In the genomic region with DNA sequence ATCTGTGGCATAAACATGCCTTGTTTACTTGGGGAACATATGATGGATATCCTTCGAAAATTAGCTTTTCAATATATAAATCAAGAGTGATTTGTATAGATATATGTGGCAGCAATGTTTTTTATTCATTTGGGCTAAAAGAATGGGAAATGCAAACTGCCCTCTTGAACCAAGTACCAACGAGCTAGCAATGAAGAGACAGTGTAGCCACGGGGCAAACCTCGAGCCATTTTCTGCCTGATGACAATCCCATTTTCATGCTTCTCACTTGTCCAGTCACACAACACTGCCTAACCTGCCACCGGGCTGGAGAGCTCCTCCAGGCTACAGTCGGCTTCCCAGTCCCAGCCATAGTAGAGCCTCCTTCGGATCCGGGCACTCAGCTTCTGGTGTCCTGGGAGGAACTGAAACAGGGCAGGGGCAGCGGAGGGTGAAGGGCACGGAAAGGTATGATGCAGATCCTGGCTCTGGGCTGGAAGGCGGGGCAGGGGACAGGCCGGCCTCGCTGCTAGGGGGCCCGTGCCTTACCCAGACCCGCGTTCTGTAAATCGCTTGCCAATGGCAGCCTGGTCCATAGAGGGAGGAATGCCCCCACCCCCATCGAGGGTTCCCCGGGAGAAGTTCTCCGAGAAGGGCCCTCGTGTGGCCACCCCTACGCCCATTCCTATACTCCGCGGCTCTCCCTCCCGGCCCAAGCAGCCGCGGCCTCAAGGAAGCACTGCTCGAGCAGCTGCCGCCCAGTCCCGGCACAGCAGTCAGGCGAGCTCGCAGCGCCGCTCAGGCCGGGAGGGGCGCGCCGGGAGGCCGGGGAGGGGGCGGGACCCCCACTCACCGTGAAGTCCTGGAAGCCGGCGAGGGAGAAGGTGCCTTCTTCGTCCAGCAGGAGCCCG, we compare ENCODE assay signal across 8 cellular contexts. TPM values are rescaled to one million over a fixed set of nuclear protein-coding genes. Genes with fewer than 3 reads are reported as not detected.
DNase-seq lines count a peak whose midpoint lies in the region; ATAC-seq and TF ChIP-seq lines count a peak whose summit lies in the region.

No MANE protein-coding gene starts in this region.

- H3K9me2 ChIP-seq in neural cell (ENCODE audit: insufficient read depth, low read length), result no peaks in the 10 kb centered on the region

- TF ChIP-seq RAD21 in neural cell (conservative IDR thresholded peaks at IDR 0.05), result no peak

- H3K27ac ChIP-seq in neural cell (ENCODE audit: low read length) (peak overlapping the region; percentile 81), aorta (ENCODE audit: low read depth in 1 of 2, low read length in 2 of 2) (peak overlapping the region; percentile 75 to 88)

- peaks cover 18% of the 10 kb centered on the region for H3K79me2 ChIP-seq in neural cell (replicated peaks; ENCODE audit: insufficient read depth, low read length)

- no peaks in the 10 kb centered on the region for H4K20me1 ChIP-seq in neural cell (ENCODE audit: insufficient read depth)

- ATAC-seq in aorta (ENCODE audit: low FRiP score), result peak; percentile 54

- H3K36me3 ChIP-seq in neural cell (ENCODE audit: insufficient read depth, low read length) (peaks cover 6% of the 10 kb centered on the region), aorta (ENCODE audit: control insufficient read depth in 1 of 2, insufficient read depth in 2 of 2, low read length in 1 of 2) (peaks cover 0 to 6% of the 10 kb centered on the region in 2 donors)

- TF ChIP-seq EP300 in neural cell (conservative IDR thresholded peaks at IDR 0.05; ENCODE audit: poor library complexity, severe bottlenecking), result no peak

- H3K9me3 ChIP-seq in neural cell (ENCODE audit: low read length) (no peaks in the 10 kb centered on the region), aorta (ENCODE audit: control insufficient read depth, low read length) (no peaks in the 10 kb centered on the region)

- peak overlapping the region; percentile 69 for H2AFZ ChIP-seq in neural cell (ENCODE audit: low read depth, low read length)

- DNase-seq in NCI-H146 (lab: John Stamatoyannopoulos, UW) (peak; percentile 69), NCI-H146 treated with DMSO at 0.1 percent for 48 hours (lab: John Stamatoyannopoulos, UW; ENCODE audit: unreplicated experiment) (no peak), HEK293T (ENCODE audit: extremely low spot score) (peak; percentile 35), MV-4-11 (lab: John Stamatoyannopoulos, UW) (peak; percentile 52), fibroblast of villous mesenchyme (ENCODE audit: low read depth) (peak; percentile 28), aorta (peak; percentile 67 to 85)
- DNase-seq in activated T-cell treated with anti-CD3 and anti-CD28 coated beads, Interleukin-2, amount 50 U/mL, for 24 hours, result no peak

- H3K4me1 ChIP-seq in aorta (ENCODE audit: control insufficient read depth in 1 of 2, insufficient read depth in 2 of 2, low read length in 2 of 2), result peaks cover 0 to 3% of the 10 kb centered on the region in 2 donors

- POLR2A ChIA-PET in HEK293T (lab: Yijun Ruan, JAX), result interaction anchor here (0.6 to 2.5 kb wide), 26 partner anchors 9 to 289 kb away, joined by 3 to 25 read pairs (median 4); a partner anchor contains a TSS

- H3K4me2 ChIP-seq in neural cell (ENCODE audit: low read length), result peak overlapping the region; percentile 93

- H3K4me1 Mint-ChIP-seq in activated T-cell treated with anti-CD3 and anti-CD28 coated beads, Interleukin-2, amount 50 U/mL, for 24 hours (ENCODE audit: low read depth), result peaks cover 63% of the 10 kb centered on the region

- TF ChIP-seq CTCF in fibroblast of villous mesenchyme (IDR thresholded peaks at IDR 0.05; ENCODE audit: insufficient read depth, low read depth, low read length) (no peak), neural cell (IDR thresholded peaks at IDR 0.05; ENCODE audit: poor library complexity, severe bottlenecking) (no peak)

- peaks cover 81% of the 10 kb centered on the region for H3K36me3 Mint-ChIP-seq in activated T-cell treated with anti-CD3 and anti-CD28 coated beads, Interleukin-2, amount 50 U/mL, for 24 hours (ENCODE audit: low read depth)

- H3K4me3 ChIP-seq in fibroblast of villous mesenchyme (ENCODE audit: low read depth, low read length), result peak overlapping the region; percentile 83
- H3K4me3 ChIP-seq in neural cell (ENCODE audit: low read length), result peak overlapping the region; percentile 96
- peak overlapping the region; percentile 88 to 91 for H3K4me3 ChIP-seq in aorta (ENCODE audit: low read length in 2 of 2)

- H3K4me3 Mint-ChIP-seq in activated T-cell treated with anti-CD3 and anti-CD28 coated beads, Interleukin-2, amount 50 U/mL, for 24 hours, result peak overlapping the region; percentile 92

- peak overlapping the region; percentile 90 for H3K9ac ChIP-seq in neural cell (ENCODE audit: low read length)

- no peaks in the 10 kb centered on the region for H3K9me3 Mint-ChIP-seq in activated T-cell treated with anti-CD3 and anti-CD28 coated beads, Interleukin-2, amount 50 U/mL, for 24 hours

- peak overlapping the region; percentile 99 for H3K27ac Mint-ChIP-seq in activated T-cell treated with anti-CD3 and anti-CD28 coated beads, Interleukin-2, amount 50 U/mL, for 24 hours

- no peaks in the 10 kb centered on the region for H3K27me3 ChIP-seq in neural cell (ENCODE audit: insufficient read depth, low read depth, low read length)
- no peaks in the 10 kb centered on the region for H3K27me3 ChIP-seq in aorta (ENCODE audit: control insufficient read depth in 1 of 2, insufficient read depth in 2 of 2, low read length in 1 of 2)

- WGBS in aorta, 2 donors, result 2 to 3% methylated on average over 33 to 45 of the region's 45 CpGs

- H3K27me3 Mint-ChIP-seq in activated T-cell treated with anti-CD3 and anti-CD28 coated beads, Interleukin-2, amount 50 U/mL, for 24 hours, result no peaks in the 10 kb centered on the region

- CTCF ChIA-PET in HEK293T (lab: Yijun Ruan, JAX), result interaction anchor here (0.7 to 1.6 kb wide), 6 partner anchors 19 to 176 kb away, joined by 3 to 7 read pairs (median 3); a partner anchor contains a TSS

- peaks cover 3% of the 10 kb centered on the region for H3F3A ChIP-seq in neural cell (ENCODE audit: insufficient read depth, low read length, poor library complexity, severe bottlenecking)

- intact Hi-C loops in aorta (cut with DNase I), result loop anchor here (2.0 to 10.0 kb wide), 4 partner anchors 43 to 211 kb away; a partner anchor contains a TSS

TF ChIP-seq in HEK293T, 16 proteins besides CTCF, POLR2A, EP300 and RAD21 (continues in another document):
- no peak for TF ChIP-seq ELF4 (IDR thresholded peaks at IDR 0.05)
- TF ChIP-seq, protein P1, sequence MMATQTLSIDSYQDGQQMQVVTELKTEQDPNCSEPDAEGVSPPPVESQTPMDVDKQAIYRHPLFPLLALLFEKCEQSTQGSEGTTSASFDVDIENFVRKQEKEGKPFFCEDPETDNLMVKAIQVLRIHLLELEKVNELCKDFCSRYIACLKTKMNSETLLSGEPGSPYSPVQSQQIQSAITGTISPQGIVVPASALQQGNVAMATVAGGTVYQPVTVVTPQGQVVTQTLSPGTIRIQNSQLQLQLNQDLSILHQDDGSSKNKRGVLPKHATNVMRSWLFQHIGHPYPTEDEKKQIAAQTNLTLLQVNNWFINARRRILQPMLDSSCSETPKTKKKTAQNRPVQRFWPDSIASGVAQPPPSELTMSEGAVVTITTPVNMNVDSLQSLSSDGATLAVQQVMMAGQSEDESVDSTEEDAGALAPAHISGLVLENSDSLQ (IDR thresholded peaks at IDR 0.05), result no peak
- TF ChIP-seq NFRKB (IDR thresholded peaks at IDR 0.05), result no peak
- TF ChIP-seq CTBP1 (IDR thresholded peaks at IDR 0.05; ENCODE audit: borderline replicate concordance), result no peak
- no peak for TF ChIP-seq BHLHE40 (IDR thresholded peaks at IDR 0.05; ENCODE audit: borderline replicate concordance)
- no peak for TF ChIP-seq SUZ12 (IDR thresholded peaks at IDR 0.05)
- TF ChIP-seq FOXK2 (IDR thresholded peaks at IDR 0.05), result no peak
- TF ChIP-seq HDGF (IDR thresholded peaks at IDR 0.05; ENCODE audit: borderline replicate concordance), result no peak
- no peak for TF ChIP-seq ARNT (IDR thresholded peaks at IDR 0.05)

TF ChIP-seq in neural cell, 6 proteins besides CTCF, POLR2A, EP300 and RAD21 (continues in another document):
- no peak for TF ChIP-seq EZH2 (IDR thresholded peaks at IDR 0.05; ENCODE audit: borderline replicate concordance, insufficient read depth, low read length, poor library complexity, severe bottlenecking)
- TF ChIP-seq TAF1 (IDR thresholded peaks at IDR 0.05; ENCODE audit: low read depth), result no peak
- no peak for TF ChIP-seq MXI1 (conservative IDR thresholded peaks at IDR 0.05; ENCODE audit: poor library complexity, severe bottlenecking)
- TF ChIP-seq SMC3 (conservative IDR thresholded peaks at IDR 0.05; ENCODE audit: poor library complexity), result no peak

RNA-seq across cellular contexts. Expression of a gene that starts 0.6 kb away (rescaled TPM):
- total RNA-seq in fibroblast of villous mesenchyme (17.7 and 19.6 TPM in 2 replicates), aorta (10 to 100 TPM; 36.9 to 50.0 TPM)
- polyA plus RNA-seq in neural cell (87.7 and 89.1 TPM in 2 replicates), aorta (10 to 100 TPM; 23.9 to 52.3 TPM)
- polyA minus RNA-seq in neural cell, result 41.7 and 50.2 TPM in 2 replicates

RNA-seq across cellular contexts. Expression of a gene that starts 1.9 kb away (rescaled TPM):
- total RNA-seq in fibroblast of villous mesenchyme, result 57.4 and 62.5 TPM in 2 replicates
- polyA plus RNA-seq in neural cell, result 156 and 164 TPM in 2 replicates
- polyA minus RNA-seq in neural cell, result 109 and 110 TPM in 2 replicates
- 10 to 100 TPM; 48.0 to 70.6 TPM for total RNA-seq in aorta
- 10 to 100 TPM; 19.3 to 44.2 TPM for polyA plus RNA-seq in aorta

RNA-seq across cellular contexts. Expression of a gene that starts 6.3 kb away (rescaled TPM):
- total RNA-seq in fibroblast of villous mesenchyme, result 0.64 and 0.86 TPM in 2 replicates
- polyA plus RNA-seq in neural cell, result 0.12 and 0.28 TPM in 2 replicates
- polyA minus RNA-seq in neural cell, result 0.24 and 0.46 TPM in 2 replicates
- total RNA-seq in aorta, result 1 to 10 TPM; 3.5 to 7.3 TPM
- 1 to 10 TPM; 1.6 to 4.7 TPM for polyA plus RNA-seq in aorta

RNA-seq across cellular contexts. Expression of a gene that starts 15.6 kb away (rescaled TPM):
- total RNA-seq in fibroblast of villous mesenchyme (21.9 and 24.2 TPM in 2 replicates), aorta (1 to 10 TPM; 6.8 to 9.8 TPM)
- polyA plus RNA-seq in neural cell (10.7 and 12.7 TPM in 2 replicates), aorta (1 to 10 TPM; 8.1 to 8.9 TPM)
- 17.8 and 19.7 TPM in 2 replicates for polyA minus RNA-seq in neural cell

RNA-seq across cellular contexts. Expression of a gene that starts 30.4 kb away (rescaled TPM):
- total RNA-seq in fibroblast of villous mesenchyme (25.5 and 29.3 TPM in 2 replicates), aorta (10 to 100 TPM; 40.7 to 43.6 TPM)
- polyA plus RNA-seq in neural cell (73.6 and 101 TPM in 2 replicates), aorta (10 to 100 TPM; 30.2 to 73.4 TPM)
- 15.3 and 22.4 TPM in 2 replicates for polyA minus RNA-seq in neural cell

Comparison
In these comparisons a context has a peak if more than half of its experiments do, and no peak if none do; other contexts are left out.
1. DNase-seq: peak in NCI-H146 (single experiment), HEK293T (single experiment), MV-4-11 (single experiment), fibroblast of villous mesenchyme (single experiment) and aorta (2 of 2); none in NCI-H146 treated with DMSO at 0.1 percent for 48 hours (single experiment) and activated T-cell treated with anti-CD3 and anti-CD28 coated beads, Interleukin-2, amount 50 U/mL, for 24 hours (single experiment).
2. Peak in every context shown above with its lines, with median percentiles within 50 percentile points of each other: H3K4me3 ChIP-seq.